8 cellular contexts compared by ENCODE assay signal in the genomic region with DNA sequence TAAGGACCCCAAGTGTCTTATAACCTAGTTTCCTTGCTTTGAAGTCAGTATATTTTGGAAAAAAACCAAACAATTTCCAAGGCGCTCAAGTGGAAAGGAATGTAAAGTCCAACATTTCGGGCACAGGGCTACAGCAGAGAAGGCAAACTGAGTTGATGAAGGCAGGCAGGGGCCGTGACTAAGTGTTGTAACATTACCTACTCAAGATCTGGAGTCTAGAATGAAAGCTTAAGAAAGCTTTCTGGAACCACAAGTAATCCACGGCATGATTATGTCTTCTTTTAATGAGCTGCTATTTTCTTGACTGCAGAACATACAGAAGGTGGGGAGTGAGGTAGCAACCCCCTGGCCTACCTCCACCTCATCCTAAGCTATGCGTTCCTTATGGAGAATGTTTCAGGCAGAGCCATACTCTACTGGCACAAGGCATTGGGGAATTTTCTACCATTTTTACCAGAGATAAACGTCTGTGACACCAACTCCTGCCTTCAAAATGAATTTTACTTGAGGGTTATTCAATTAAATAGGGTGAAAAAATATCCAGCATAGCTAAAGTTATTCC. TPM values are rescaled to one million over a fixed set of nuclear protein-coding genes. Genes with fewer than 3 reads are reported as not detected.
DNase-seq lines count a peak whose midpoint lies in the region; ATAC-seq and TF ChIP-seq lines count a peak whose summit lies in the region.

No MANE protein-coding gene starts in this region.

- DNase-seq in right atrium auricular region (ENCODE audit: low spot score) (no peak), left cardiac atrium (no peak), left lung (no peak), COLO829 (ENCODE audit: low spot score) (no peak), NCI-H1092 (lab: John Stamatoyannopoulos, UW) (no peak), KBM-7 (no peak)
- no peak for DNase-seq in activated naive CD8-positive, alpha-beta T cell treated with anti-CD3 and anti-CD28 coated beads, Interleukin-2, amount 10 ng/mL, durations not matched to agents 7 days and 5 days

- in situ Hi-C loops in KBM-7 (cut with MboI; ENCODE audit: low pct_unique_long_range_greater_than_20kb, low sequenced_read_pairs): no loop called here

- H3K27me3 Mint-ChIP-seq in activated naive CD8-positive, alpha-beta T cell treated with anti-CD3 and anti-CD28 coated beads, Interleukin-2, amount 10 ng/mL, durations not matched to agents 7 days and 5 days: no peaks in the 10 kb centered on the region

- intact Hi-C loops in left cardiac atrium (cut with DNase I): no loop called here
- intact Hi-C loops in left lung (cut with DNase I): no loop called here

- H3K27ac Mint-ChIP-seq in activated naive CD8-positive, alpha-beta T cell treated with anti-CD3 and anti-CD28 coated beads, Interleukin-2, amount 10 ng/mL, durations not matched to agents 7 days and 5 days: peak overlapping the region; percentile 43

- peaks cover 62% of the 10 kb centered on the region for H3K36me3 Mint-ChIP-seq in activated naive CD8-positive, alpha-beta T cell treated with anti-CD3 and anti-CD28 coated beads, Interleukin-2, amount 10 ng/mL, durations not matched to agents 7 days and 5 days

- POLR2A ChIA-PET in activated naive CD8-positive, alpha-beta T cell treated with anti-CD3 and anti-CD28 coated beads, Interleukin-2, amount 10 ng/mL, durations not matched to agents 7 days and 5 days (lab: Charles Lee): interaction anchor here (0.6 to 4.8 kb wide), 15 partner anchors 11 to 1061 kb away, joined by 3 to 69 read pairs (median 3); a partner anchor contains a TSS

- H3K4me1 Mint-ChIP-seq in activated naive CD8-positive, alpha-beta T cell treated with anti-CD3 and anti-CD28 coated beads, Interleukin-2, amount 10 ng/mL, durations not matched to agents 7 days and 5 days: peaks cover 49% of the 10 kb centered on the region

- TF ChIP-seq CTCF in right atrium auricular region (IDR thresholded peaks at IDR 0.05) (no peak), left lung (IDR thresholded peaks at IDR 0.05) (no peak)

- no peaks in the 10 kb centered on the region for H3K9me3 ChIP-seq in right atrium auricular region
- H3K9me3 ChIP-seq in left lung: no peaks in the 10 kb centered on the region

- H3K36me3 ChIP-seq in right atrium auricular region: peaks cover 32% of the 10 kb centered on the region
- peaks cover 0 to 42% of the 10 kb centered on the region in 2 donors for H3K36me3 ChIP-seq in left lung

- no peak overlapping the region for H3K4me3 Mint-ChIP-seq in activated naive CD8-positive, alpha-beta T cell treated with anti-CD3 and anti-CD28 coated beads, Interleukin-2, amount 10 ng/mL, durations not matched to agents 7 days and 5 days

- H3K4me1 ChIP-seq in right atrium auricular region (peaks cover 0 to 54% of the 10 kb centered on the region in 2 donors), left lung (peaks cover 24 to 37% of the 10 kb centered on the region in 2 donors)

- H3K9me3 Mint-ChIP-seq in activated naive CD8-positive, alpha-beta T cell treated with anti-CD3 and anti-CD28 coated beads, Interleukin-2, amount 10 ng/mL, durations not matched to agents 7 days and 5 days: no peaks in the 10 kb centered on the region

- no peaks in the 10 kb centered on the region for H3K27me3 ChIP-seq in right atrium auricular region
- H3K27me3 ChIP-seq in left lung: no peaks in the 10 kb centered on the region

- no peak overlapping the region for H3K4me3 ChIP-seq in right atrium auricular region
- no peak overlapping the region for H3K4me3 ChIP-seq in left lung

- H3K27ac ChIP-seq in right atrium auricular region (peak overlapping the region; percentile 25 to 97), left lung (peak overlapping the region; percentile 23 to 96)

- ATAC-seq in left cardiac atrium: no peak
- no peak for ATAC-seq in activated naive CD8-positive, alpha-beta T cell treated with anti-CD3 and anti-CD28 coated beads, Interleukin-2, amount 10 ng/mL, durations not matched to agents 7 days and 5 days (ENCODE audit: low read depth)
- ATAC-seq in left lung: no peak
- no peak for ATAC-seq in HG03565 (IDR thresholded peaks at IDR 0.05; ENCODE audit: unreplicated experiment)

RNA-seq across cellular contexts. Expression of a gene that starts 4.3 kb away (rescaled TPM):
- total RNA-seq in right atrium auricular region: 10 to 100 TPM; 18.4 to 20.6 TPM
- 10 to 100 TPM; 37.3 to 42.1 TPM for total RNA-seq in left cardiac atrium
- 100 to 1,000 TPM; 140 to 151 TPM for total RNA-seq in activated naive CD8-positive, alpha-beta T cell treated with anti-CD3 and anti-CD28 coated beads, Interleukin-2, amount 10 ng/mL, durations not matched to agents 7 days and 5 days
- total RNA-seq in left lung: 10 to 100 TPM; 44.9 to 71.1 TPM

RNA-seq across cellular contexts. Expression of a gene that starts 4.9 kb away (rescaled TPM):
- total RNA-seq in right atrium auricular region (10 to 100 TPM; 65.6 to 87.7 TPM), left cardiac atrium (10 to 100 TPM; 71.1 to 74.7 TPM), left lung (10 to 100 TPM; 36.6 to 54.7 TPM)
- 10 to 100 TPM; 43.8 to 44.5 TPM for total RNA-seq in activated naive CD8-positive, alpha-beta T cell treated with anti-CD3 and anti-CD28 coated beads, Interleukin-2, amount 10 ng/mL, durations not matched to agents 7 days and 5 days

RNA-seq across cellular contexts. Expression of a gene that starts 13.9 kb away (rescaled TPM):
- 1 to 10 TPM; 1.6 to 1.8 TPM for total RNA-seq in right atrium auricular region
- total RNA-seq in left cardiac atrium: 1 to 10 TPM; 2.7 to 3.8 TPM
- 10 to 100 TPM; 11.2 to 13.5 TPM for total RNA-seq in activated naive CD8-positive, alpha-beta T cell treated with anti-CD3 and anti-CD28 coated beads, Interleukin-2, amount 10 ng/mL, durations not matched to agents 7 days and 5 days
- 10 to 100 TPM in 1 of 2 donors, 1 to 10 TPM in 1; 8.6 to 10.6 TPM for total RNA-seq in left lung

RNA-seq across cellular contexts. Expression of a gene that starts 34.2 kb away (rescaled TPM):
- 10 to 100 TPM; 28.3 to 29.4 TPM for total RNA-seq in right atrium auricular region
- total RNA-seq in left cardiac atrium: 10 to 100 TPM; 30.1 to 39.3 TPM
- total RNA-seq in activated naive CD8-positive, alpha-beta T cell treated with anti-CD3 and anti-CD28 coated beads, Interleukin-2, amount 10 ng/mL, durations not matched to agents 7 days and 5 days: 10 to 100 TPM; 33.5 to 34.3 TPM
- 10 to 100 TPM; 15.2 to 16.4 TPM for total RNA-seq in left lung

RNA-seq across cellular contexts. Expression of a gene that starts 41.5 kb away (rescaled TPM):
- total RNA-seq in right atrium auricular region (10 to 100 TPM; 33.9 to 41.3 TPM), left cardiac atrium (10 to 100 TPM; 30.7 to 45.9 TPM), left lung (10 to 100 TPM; 37.9 to 47.6 TPM)
- 10 to 100 TPM; 67.5 to 70.4 TPM for total RNA-seq in activated naive CD8-positive, alpha-beta T cell treated with anti-CD3 and anti-CD28 coated beads, Interleukin-2, amount 10 ng/mL, durations not matched to agents 7 days and 5 days
